ENCODE assay signal across 29 cellular contexts in genomic region chrX:30995705-30996104, GRCh38.
"Had no signal": no experiment of that assay in that cellular context is flagged by ENCODE, and none has a peak within 500 bp of the region (broad histone marks: within the 10 kb centered on the region; RNA-seq: fewer than 3 reads in every experiment).

No MANE protein-coding gene starts in this region.

- H3K36me3 Mint-ChIP-seq: activated CD4-positive, alpha-beta memory T cell treated with anti-CD3 and anti-CD28 coated beads for 36 hours; activated CD8-positive, alpha-beta memory T cell treated with anti-CD3 and anti-CD28 coated beads, Interleukin-2, amount 10 ng/mL, durations not matched to agents 7 days and 5 days; activated naive CD4-positive, alpha-beta T cell treated with anti-CD3 and anti-CD28 coated beads, Interleukin-2, amount 10 ng/mL, durations not matched to agents 7 days and 5 days; activated naive CD4-positive, alpha-beta T cell treated with anti-CD3 and anti-CD28 coated beads, Interleukin-2, amount 50 U/mL, for 72 hours; activated naive CD8-positive, alpha-beta T cell treated with anti-CD3 and anti-CD28 coated beads, Interleukin-2, amount 10 ng/mL, durations not matched to agents 7 days and 5 days; brain had no signal

- H3K36me3 ChIP-seq: ascending aorta, breast epithelium, cardiac muscle cell, colonic mucosa, esophagus squamous epithelium, gastroesophageal sphincter, heart right ventricle had no signal

- H3K27me3 Mint-ChIP-seq: activated CD4-positive, alpha-beta memory T cell treated with anti-CD3 and anti-CD28 coated beads for 36 hours; activated CD4-positive, alpha-beta T cell treated with anti-CD3 and anti-CD28 coated beads for 36 hours; activated CD4-positive, alpha-beta T cell treated with anti-CD3 and anti-CD28 coated beads, Interleukin-2, amount 10 ng/mL, durations not matched to agents 24 days and 14 days; activated naive CD4-positive, alpha-beta T cell treated with anti-CD3 and anti-CD28 coated beads, Interleukin-2, amount 10 ng/mL, durations not matched to agents 7 days and 5 days; brain had no signal

- H3K27me3 ChIP-seq: ascending aorta, cardiac muscle cell, colonic mucosa, esophagus squamous epithelium, gastroesophageal sphincter had no signal

- H3K27ac ChIP-seq: ascending aorta, breast epithelium, cardiac muscle cell, colonic mucosa, epithelial cell of prostate, esophagus squamous epithelium, gastroesophageal sphincter, heart right ventricle had no signal

- H3K9me3 ChIP-seq: ascending aorta, breast epithelium, colonic mucosa, esophagus squamous epithelium, gastroesophageal sphincter, heart right ventricle had no signal

- H3K4me1 ChIP-seq: ascending aorta, breast epithelium, colonic mucosa, esophagus squamous epithelium, gastroesophageal sphincter had no signal

- H3K4me3 ChIP-seq: ascending aorta, breast epithelium, cardiac muscle cell, colonic mucosa, esophagus squamous epithelium, gastroesophageal sphincter, heart right ventricle had no signal

- H3K4me1 Mint-ChIP-seq: activated CD4-positive, alpha-beta T cell treated with anti-CD3 and anti-CD28 coated beads, Interleukin-2, amount 10 ng/mL, durations not matched to agents 24 days and 14 days; activated naive CD4-positive, alpha-beta T cell treated with anti-CD3 and anti-CD28 coated beads, Interleukin-2, amount 10 ng/mL, durations not matched to agents 7 days and 5 days; activated naive CD8-positive, alpha-beta T cell treated with anti-CD3 and anti-CD28 coated beads, Interleukin-2, amount 10 ng/mL, durations not matched to agents 7 days and 5 days had no signal

- ATAC-seq: activated CD4-positive, alpha-beta T cell treated with anti-CD3 and anti-CD28 coated beads for 36 hours; activated CD8-positive, alpha-beta memory T cell treated with anti-CD3 and anti-CD28 coated beads, Interleukin-2, amount 10 ng/mL, durations not matched to agents 7 days and 5 days; activated CD8-positive, alpha-beta T cell treated with anti-CD3 and anti-CD28 coated beads, Interleukin-2, amount 10 ng/mL, durations not matched to agents 7 days and 5 days; activated naive CD4-positive, alpha-beta T cell treated with anti-CD3 and anti-CD28 coated beads, Interleukin-2, amount 50 U/mL, for 72 hours; gastroesophageal sphincter; heart right ventricle had no signal

- FAIRE-seq: endometrium, endothelial cell of umbilical vein had no signal

- H3K4me3 Mint-ChIP-seq: activated CD4-positive, alpha-beta memory T cell treated with anti-CD3 and anti-CD28 coated beads for 36 hours; activated CD4-positive, alpha-beta T cell treated with anti-CD3 and anti-CD28 coated beads for 36 hours; activated CD4-positive, alpha-beta T cell treated with anti-CD3 and anti-CD28 coated beads, Interleukin-2, amount 10 ng/mL, durations not matched to agents 24 days and 14 days; activated CD8-positive, alpha-beta memory T cell treated with anti-CD3 and anti-CD28 coated beads, Interleukin-2, amount 10 ng/mL, durations not matched to agents 7 days and 5 days; activated CD8-positive, alpha-beta T cell treated with anti-CD3 and anti-CD28 coated beads, Interleukin-2, amount 10 ng/mL, durations not matched to agents 7 days and 5 days; activated naive CD4-positive, alpha-beta T cell treated with anti-CD3 and anti-CD28 coated beads, Interleukin-2, amount 10 ng/mL, durations not matched to agents 7 days and 5 days; activated naive CD8-positive, alpha-beta T cell treated with anti-CD3 and anti-CD28 coated beads, Interleukin-2, amount 10 ng/mL, durations not matched to agents 7 days and 5 days; activated T-cell treated with anti-CD3 and anti-CD28 coated beads, Interleukin-2, amount 50 U/mL, for 24 hours; brain had no signal

- DNase-seq: activated CD4-positive, alpha-beta memory T cell treated with anti-CD3 and anti-CD28 coated beads for 36 hours; activated CD4-positive, alpha-beta T cell treated with anti-CD3 and anti-CD28 coated beads for 36 hours; activated CD4-positive, alpha-beta T cell treated with anti-CD3 and anti-CD28 coated beads, Interleukin-2, amount 10 ng/mL, durations not matched to agents 24 days and 14 days; activated CD4-positive, CD25-positive, alpha-beta regulatory T cell; activated CD4-positive, CD25-positive, alpha-beta regulatory T cell treated with anti-CD3 and anti-CD28 coated beads, Interleukin-2, amount 50 U/mL, for 72 hours; activated CD8-positive, alpha-beta memory T cell treated with anti-CD3 and anti-CD28 coated beads, Interleukin-2, amount 10 ng/mL, durations not matched to agents 7 days and 5 days; activated CD8-positive, alpha-beta memory T cell treated with anti-CD3 and anti-CD28 coated beads, Interleukin-2, amount 50 U/mL, for 4 hours; activated CD8-positive, alpha-beta T cell treated with anti-CD3 and anti-CD28 coated beads, Interleukin-2, amount 10 ng/mL, durations not matched to agents 7 days and 5 days; activated gamma-delta T cell; activated naive CD4-positive, alpha-beta T cell; activated naive CD4-positive, alpha-beta T cell treated with anti-CD3 and anti-CD28 coated beads, Interleukin-2, amount 10 ng/mL, durations not matched to agents 7 days and 5 days; activated naive CD8-positive, alpha-beta T cell treated with anti-CD3 and anti-CD28 coated beads, Interleukin-2, amount 10 ng/mL, durations not matched to agents 7 days and 5 days; activated T-cell treated with anti-CD3 and anti-CD28 coated beads, Interleukin-2, amount 50 U/mL, for 24 hours; activated T-cell treated with anti-CD3 and anti-CD28 coated beads, Interleukin-2, amount 50 U/mL, for 72 hours; cerebellar nuclear complex; colonic mucosa; effector CD8-positive, alpha-beta T cell; esophagus squamous epithelium; foreskin melanocyte; heart right ventricle had no signal

- H3K27ac Mint-ChIP-seq: activated CD4-positive, alpha-beta memory T cell treated with anti-CD3 and anti-CD28 coated beads for 36 hours; activated CD4-positive, alpha-beta T cell treated with anti-CD3 and anti-CD28 coated beads for 36 hours; activated CD4-positive, alpha-beta T cell treated with anti-CD3 and anti-CD28 coated beads, Interleukin-2, amount 10 ng/mL, durations not matched to agents 24 days and 14 days; activated CD8-positive, alpha-beta memory T cell treated with anti-CD3 and anti-CD28 coated beads, Interleukin-2, amount 10 ng/mL, durations not matched to agents 7 days and 5 days; activated CD8-positive, alpha-beta T cell treated with anti-CD3 and anti-CD28 coated beads, Interleukin-2, amount 10 ng/mL, durations not matched to agents 7 days and 5 days; activated naive CD4-positive, alpha-beta T cell treated with anti-CD3 and anti-CD28 coated beads, Interleukin-2, amount 10 ng/mL, durations not matched to agents 7 days and 5 days; activated naive CD4-positive, alpha-beta T cell treated with anti-CD3 and anti-CD28 coated beads, Interleukin-2, amount 50 U/mL, for 72 hours; activated naive CD8-positive, alpha-beta T cell treated with anti-CD3 and anti-CD28 coated beads, Interleukin-2, amount 10 ng/mL, durations not matched to agents 7 days and 5 days; activated T-cell treated with anti-CD3 and anti-CD28 coated beads, Interleukin-2, amount 50 U/mL, for 24 hours; activated T-cell treated with anti-CD3 and anti-CD28 coated beads, Interleukin-2, amount 50 U/mL, for 72 hours; brain had no signal

- H3K9me3 Mint-ChIP-seq: activated CD4-positive, alpha-beta memory T cell treated with anti-CD3 and anti-CD28 coated beads for 36 hours; activated CD4-positive, alpha-beta T cell treated with anti-CD3 and anti-CD28 coated beads, Interleukin-2, amount 10 ng/mL, durations not matched to agents 24 days and 14 days; activated naive CD4-positive, alpha-beta T cell treated with anti-CD3 and anti-CD28 coated beads, Interleukin-2, amount 10 ng/mL, durations not matched to agents 7 days and 5 days; activated naive CD4-positive, alpha-beta T cell treated with anti-CD3 and anti-CD28 coated beads, Interleukin-2, amount 50 U/mL, for 72 hours; activated naive CD8-positive, alpha-beta T cell treated with anti-CD3 and anti-CD28 coated beads, Interleukin-2, amount 10 ng/mL, durations not matched to agents 7 days and 5 days; activated T-cell treated with anti-CD3 and anti-CD28 coated beads, Interleukin-2, amount 50 U/mL, for 24 hours had no signal
